In genomic region chrX:67583171-67583570, GRCh38 we compare ENCODE assay signal across 1 cellular context.
TF ChIP-seq lines count a peak whose summit lies in the region.

No MANE protein-coding gene starts in this region.

TF ChIP-seq in GM23338, 12 proteins besides CTCF, POLR2A, EP300 and RAD21 (continued from another document):
- TF ChIP-seq REST (IDR thresholded peaks at IDR 0.05; ENCODE audit: unreplicated experiment), result no peak
- no peak for TF ChIP-seq NANOG (IDR thresholded peaks at IDR 0.05; ENCODE audit: borderline replicate concordance)
- TF ChIP-seq ZNF462 (CRISPR knock-in tag; IDR thresholded peaks at IDR 0.05), result no peak
- TF ChIP-seq STAT1 (IDR thresholded peaks at IDR 0.05; ENCODE audit: unreplicated experiment), result no peak
- no peak for TF ChIP-seq JUNB (IDR thresholded peaks at IDR 0.05; ENCODE audit: unreplicated experiment)
- TF ChIP-seq ZNF331 (CRISPR knock-in tag; IDR thresholded peaks at IDR 0.05; ENCODE audit: low read depth), result no peak
- TF ChIP-seq EZH2 (IDR thresholded peaks at IDR 0.05; ENCODE audit: low read depth, unreplicated experiment), result no peak
- TF ChIP-seq POLR2AphosphoS5 (IDR thresholded peaks at IDR 0.05; ENCODE audit: low read depth), result no peak
TF ChIP-seq in GM23338: peak in this region for 0.
